14 cellular contexts compared by ENCODE assay signal in genomic region chr15:82040395-82040794, GRCh38. TPM values are rescaled to one million over a fixed set of nuclear protein-coding genes. Genes with fewer than 3 reads are reported as not detected.
"Had no signal": no experiment of that assay in that cellular context is flagged by ENCODE, and none has a peak within 500 bp of the region (broad histone marks: within the 10 kb centered on the region; RNA-seq: fewer than 3 reads in every experiment).

No MANE protein-coding gene starts in this region.

- ATAC-seq: activated CD4-positive, alpha-beta T cell treated with anti-CD3 and anti-CD28 coated beads for 36 hours; naive thymus-derived CD8-positive, alpha-beta T cell; stimulated activated naive CD8-positive, alpha-beta T cell treated with anti-CD3 and anti-CD28 coated beads, Interleukin-15, Interleukin-2, amounts not matched to agents 100 U/mL and 50 U/mL, for 24 hours had no signal

- H3K36me3 ChIP-seq: prostate gland had no signal

- H3K27me3 ChIP-seq: esophagus muscularis mucosa had no signal

- H3K9me3 ChIP-seq: esophagus muscularis mucosa, mucosa of descending colon, prostate gland had no signal

- H3K4me1 ChIP-seq: prostate gland had no signal

- DNase-seq: activated CD4-positive, alpha-beta memory T cell treated with anti-CD3 and anti-CD28 coated beads, Interleukin-2, amount 10 ng/mL, durations not matched to agents 7 days and 5 days; activated CD4-positive, alpha-beta T cell treated with anti-CD3 and anti-CD28 coated beads for 36 hours; activated gamma-delta T cell treated with Interleukin-2 at 50 U/mL for 16 hours; activated naive CD8-positive, alpha-beta T cell treated with anti-CD3 and anti-CD28 coated beads for 36 hours; activated T-cell treated with anti-CD3 and anti-CD28 coated beads, Interleukin-2, amount 50 U/mL, for 48 hours; left cardiac atrium; mammary epithelial cell; mucosa of descending colon; naive thymus-derived CD8-positive, alpha-beta T cell; occipital lobe; stimulated activated CD4-positive, alpha-beta T cell treated with anti-CD3 and anti-CD28 coated beads, Interleukin-2, amount 100 ng/mL, for 48 hours; stimulated activated naive CD8-positive, alpha-beta T cell treated with anti-CD3 and anti-CD28 coated beads, Interleukin-15, Interleukin-2, amounts not matched to agents 100 U/mL and 50 U/mL, for 24 hours had no signal

- H3K27ac ChIP-seq: esophagus muscularis mucosa, prostate gland had no signal

- H3K4me3 ChIP-seq: esophagus muscularis mucosa, mucosa of descending colon, prostate gland had no signal

RNA-seq across cellular contexts. Expression of gene MEX3B, which starts 5.4 kb away (rescaled TPM):
- polyA plus RNA-seq: naive thymus-derived CD8-positive, alpha-beta T cell had no signal
